In the genomic region with DNA sequence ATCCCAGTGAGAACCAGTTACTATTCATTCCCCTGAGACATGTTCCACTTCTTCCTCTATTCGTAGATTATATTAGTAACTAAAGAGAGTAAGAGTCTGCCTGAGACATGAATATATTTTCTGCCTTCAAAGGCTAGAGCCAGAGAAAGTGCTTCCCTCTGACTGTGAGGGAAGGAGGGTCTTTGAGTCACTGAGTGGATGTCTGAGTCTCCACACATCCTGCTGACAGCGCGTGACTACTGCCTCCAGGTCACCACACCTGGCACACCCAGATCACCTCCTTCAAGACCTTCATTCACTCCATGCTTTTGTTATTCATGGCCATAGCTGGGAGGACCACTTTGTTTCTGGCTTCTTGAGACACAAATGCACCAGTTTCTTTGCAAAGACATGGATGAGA, we compare ENCODE assay signal across 17 cellular contexts.
"Had no signal": no experiment of that assay in that cellular context is flagged by ENCODE, and none has a peak within 500 bp of the region (broad histone marks: within the 10 kb centered on the region; RNA-seq: fewer than 3 reads in every experiment).

No MANE protein-coding gene starts in this region.

- FAIRE-seq: frontal cortex, islet of Langerhans, small intestine, urothelium cell line had no signal

- H3K36me3 ChIP-seq: colonic mucosa, heart left ventricle, ovary had no signal

- H3K27ac ChIP-seq: colonic mucosa, heart left ventricle, ovary had no signal

- H3K9me3 ChIP-seq: colonic mucosa, heart left ventricle, ovary had no signal

- H3K4me3 ChIP-seq: colonic mucosa, heart left ventricle, ovary had no signal

- H3K27me3 ChIP-seq: colonic mucosa, heart left ventricle, ovary had no signal

- H3K4me1 ChIP-seq: colonic mucosa, heart left ventricle had no signal

- DNase-seq: colonic mucosa; dermis blood vessel endothelial cell; erythroblast; heart left ventricle; hippocampal formation; kidney glomerular epithelial cell; natural killer cell; nucleus accumbens; ovary; right cardiac atrium; small intestine; stimulated activated CD4-positive, alpha-beta T cell treated with anti-CD3 and anti-CD28 coated beads, Interleukin-12 subunit alpha, Interleukin-12 subunit beta, amount 100 ng/mL, for 4 hours; stimulated activated naive CD4-positive, alpha-beta T cell treated with Interleukin-2 at 50 U/mL for 16 hours; trophoblast cell had no signal
